8 cellular contexts compared by ENCODE assay signal in genomic region chr1:243325305-243325890, GRCh38.
A peak's percentile ranks its signal among the peaks of the same experiment; 100 is the strongest.
DNase-seq lines count a peak whose midpoint lies in the region; ATAC-seq, FAIRE-seq and TF ChIP-seq lines count a peak whose summit lies in the region.

No MANE protein-coding gene starts in this region.

- no peaks in the 10 kb centered on the region for H3K27me3 ChIP-seq in Panc1 (ENCODE audit: control insufficient read depth, insufficient read depth, low read length)

- no peak for FAIRE-seq in HTR-8/SVneo (lab: Jason Lieb, UNC)

- H3K27ac Mint-ChIP-seq in naive B cell: no peak overlapping the region
- H3K27ac Mint-ChIP-seq in activated CD8-positive, alpha-beta memory T cell treated with anti-CD3 and anti-CD28 coated beads, Interleukin-2, amount 10 ng/mL, durations not matched to agents 7 days and 5 days: no peak overlapping the region

- BruUV-seq in Panc1 (replicated peaks; lab: Mats Ljungman, UMichigan): no TSS peak

- POLR2A ChIA-PET in Panc1 (lab: Charles Lee): no interaction called here

- H3K27ac ChIP-seq in Panc1 (ENCODE audit: low read length): no peak overlapping the region

- ATAC-seq in Panc1: no peak; the same call in 1 of the 2 replicates
- ATAC-seq in naive B cell (ENCODE audit: low read depth in 2 of 2): no peak
- no peak for ATAC-seq in activated CD8-positive, alpha-beta memory T cell treated with anti-CD3 and anti-CD28 coated beads, Interleukin-2, amount 10 ng/mL, durations not matched to agents 7 days and 5 days

- H3K4me1 ChIP-seq in Panc1 (ENCODE audit: control insufficient read depth, insufficient read depth, low read length): no peaks in the 10 kb centered on the region

- in situ Hi-C loops in Panc1 (cut with HindIII; ENCODE audit: low pct_unique_long_range_greater_than_20kb, low sequenced_read_pairs): no loop called here

- H3K36me3 Mint-ChIP-seq in naive B cell: no peaks in the 10 kb centered on the region
- no peaks in the 10 kb centered on the region for H3K36me3 Mint-ChIP-seq in activated CD8-positive, alpha-beta memory T cell treated with anti-CD3 and anti-CD28 coated beads, Interleukin-2, amount 10 ng/mL, durations not matched to agents 7 days and 5 days

- H3K36me3 ChIP-seq in Panc1 (ENCODE audit: control insufficient read depth, insufficient read depth, low read length): no peaks in the 10 kb centered on the region

- intact Hi-C loops in Panc1 (cut with micrococcal nuclease; ENCODE audit: unreplicated experiment): loop anchor here (10.0 kb wide), 1 partner anchor 861 kb away; no protein-coding TSS in a partner anchor

- TF ChIP-seq CTCF in GM12864 (IDR thresholded peaks at IDR 0.05; ENCODE audit: low read depth, low read length, missing control alignments) (peak; percentile 46), Panc1 (IDR thresholded peaks at IDR 0.05) (peak; percentile 68; the same call in 1 of the 2 replicates)

- H3K9me3 Mint-ChIP-seq in naive B cell: no peaks in the 10 kb centered on the region
- no peaks in the 10 kb centered on the region for H3K9me3 Mint-ChIP-seq in activated CD8-positive, alpha-beta memory T cell treated with anti-CD3 and anti-CD28 coated beads, Interleukin-2, amount 10 ng/mL, durations not matched to agents 7 days and 5 days (ENCODE audit: low read depth)

- no peak overlapping the region for H3K4me3 Mint-ChIP-seq in naive B cell
- no peak overlapping the region for H3K4me3 Mint-ChIP-seq in activated CD8-positive, alpha-beta memory T cell treated with anti-CD3 and anti-CD28 coated beads, Interleukin-2, amount 10 ng/mL, durations not matched to agents 7 days and 5 days

- no peaks in the 10 kb centered on the region for H3K4me1 Mint-ChIP-seq in naive B cell
- H3K4me1 Mint-ChIP-seq in activated CD8-positive, alpha-beta memory T cell treated with anti-CD3 and anti-CD28 coated beads, Interleukin-2, amount 10 ng/mL, durations not matched to agents 7 days and 5 days: no peaks in the 10 kb centered on the region

- H3K4me3 ChIP-seq in GM12864 (ENCODE audit: low read depth, low read length) (no peak overlapping the region), Panc1 (ENCODE audit: low read depth in 2 of 2, low read length in 2 of 2) (no peak overlapping the region)

- CTCF ChIA-PET in Panc1 (lab: Charles Lee): no interaction called here
- CTCF ChIA-PET in activated CD8-positive, alpha-beta memory T cell treated with anti-CD3 and anti-CD28 coated beads, Interleukin-2, amount 10 ng/mL, durations not matched to agents 7 days and 5 days (lab: Charles Lee): interaction anchor here (1.0 kb wide), 1 partner anchor 859 kb away, joined by 3 read pairs; no protein-coding TSS in a partner anchor

- H3K27me3 Mint-ChIP-seq in naive B cell: no peaks in the 10 kb centered on the region
- H3K27me3 Mint-ChIP-seq in activated CD8-positive, alpha-beta memory T cell treated with anti-CD3 and anti-CD28 coated beads, Interleukin-2, amount 10 ng/mL, durations not matched to agents 7 days and 5 days: no peaks in the 10 kb centered on the region

- no peaks in the 10 kb centered on the region for H3K9me3 ChIP-seq in Panc1 (ENCODE audit: control insufficient read depth, insufficient read depth, low read depth, low read length)

- peak; percentile 72 for DNase-seq in Ammon's horn (ENCODE audit: low spot score)
- peak; percentile 42 for DNase-seq in GM12864 (ENCODE audit: low read depth)
- DNase-seq in HTR-8/SVneo (ENCODE audit: insufficient read length, low spot score): peak; percentile 41
- peak; percentile 51 for DNase-seq in Panc1 (ENCODE audit: low read depth, low spot score)
- peak; percentile 66 to 71 for DNase-seq in dermis microvascular lymphatic vessel endothelial cell (ENCODE audit: low read depth in 2 of 2)
- peak; percentile 39 for DNase-seq in naive B cell
- no peak for DNase-seq in stimulated activated CD4-positive, alpha-beta T cell treated with anti-CD3 and anti-CD28 coated beads, Interleukin-4, amount 100 ng/mL, for 1 hour
- DNase-seq in activated CD8-positive, alpha-beta memory T cell treated with anti-CD3 and anti-CD28 coated beads, Interleukin-2, amount 10 ng/mL, durations not matched to agents 7 days and 5 days: no peak

Comparison
In these comparisons a context has a peak if more than half of its experiments do, and no peak if none do; other contexts are left out.
1. DNase-seq: peak in Ammon's horn (single experiment), GM12864 (single experiment), HTR-8/SVneo (single experiment), Panc1 (single experiment), dermis microvascular lymphatic vessel endothelial cell (2 of 2) and naive B cell (single experiment); none in stimulated activated CD4-positive, alpha-beta T cell treated with anti-CD3 and anti-CD28 coated beads, Interleukin-4, amount 100 ng/mL, for 1 hour (single experiment) and activated CD8-positive, alpha-beta memory T cell treated with anti-CD3 and anti-CD28 coated beads, Interleukin-2, amount 10 ng/mL, durations not matched to agents 7 days and 5 days (single experiment).